ENCODE assay signal across 23 cellular contexts in the genomic region with DNA sequence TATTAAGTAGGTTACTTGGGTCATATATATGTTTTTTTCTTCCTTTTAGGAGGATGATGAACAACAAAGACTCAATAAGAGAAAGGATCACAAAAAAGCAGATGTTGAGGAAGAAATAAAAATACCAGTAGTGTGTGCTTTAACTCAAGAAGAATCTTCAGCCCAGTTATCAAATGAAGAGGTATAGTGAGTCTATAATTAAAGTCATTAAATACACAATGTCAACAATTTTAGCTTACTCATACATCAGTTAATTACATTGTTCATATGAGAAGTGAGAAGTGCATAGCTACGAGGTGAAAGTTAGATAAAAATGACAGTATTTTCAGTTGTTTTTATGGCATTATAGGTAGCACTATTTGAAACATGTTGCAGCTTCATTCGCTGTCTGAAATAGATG.
DNase-seq lines count a peak whose midpoint lies in the region; ATAC-seq and TF ChIP-seq lines count a peak whose summit lies in the region.
"Had no signal": no experiment of that assay in that cellular context is flagged by ENCODE, and none has a peak within 500 bp of the region (broad histone marks: within the 10 kb centered on the region; RNA-seq: fewer than 3 reads in every experiment).

No MANE protein-coding gene starts in this region.

- no TSS peak for BruUV-seq in MCF 10A (replicated peaks; lab: Mats Ljungman, UMichigan)

- H3K27ac Mint-ChIP-seq in activated naive CD4-positive, alpha-beta T cell treated with anti-CD3 and anti-CD28 coated beads, Interleukin-2, amount 50 U/mL, for 24 hours, result peak overlapping the region; percentile 12
- peak overlapping the region; percentile 29 for H3K27ac Mint-ChIP-seq in central memory CD8-positive, alpha-beta T cell (ENCODE audit: low read depth)
- H3K27ac Mint-ChIP-seq in MCF 10A (ENCODE audit: low read depth, unreplicated experiment), result no peak overlapping the region
- no peak overlapping the region for H3K27ac Mint-ChIP-seq in activated CD4-positive, alpha-beta memory T cell treated with anti-CD3 and anti-CD28 coated beads, Interleukin-2, amount 10 ng/mL, durations not matched to agents 7 days and 5 days

- no peaks in the 10 kb centered on the region for H3K4me1 Mint-ChIP-seq in activated naive CD4-positive, alpha-beta T cell treated with anti-CD3 and anti-CD28 coated beads, Interleukin-2, amount 50 U/mL, for 24 hours
- no peaks in the 10 kb centered on the region for H3K4me1 Mint-ChIP-seq in central memory CD8-positive, alpha-beta T cell
- H3K4me1 Mint-ChIP-seq in MCF 10A (ENCODE audit: insufficient read depth, unreplicated experiment), result peaks cover 5% of the 10 kb centered on the region
- H3K4me1 Mint-ChIP-seq in activated CD4-positive, alpha-beta memory T cell treated with anti-CD3 and anti-CD28 coated beads, Interleukin-2, amount 10 ng/mL, durations not matched to agents 7 days and 5 days, result no peaks in the 10 kb centered on the region
- H3K4me1 Mint-ChIP-seq: CD14-positive monocyte had no signal

- DNase-seq in activated naive CD4-positive, alpha-beta T cell treated with Interleukin-2 at 50 U/mL for 16 hours, result no peak
- DNase-seq in NCI-H69 (lab: John Stamatoyannopoulos, UW) (peak; percentile 51), superior temporal gyrus (ENCODE audit: extremely low spot score) (peak; percentile 4), MCF 10A (ENCODE audit: unreplicated experiment) (no peak), NCI-H128 (lab: John Stamatoyannopoulos, UW; ENCODE audit: unreplicated experiment) (no peak)
- no peak for DNase-seq in central memory CD8-positive, alpha-beta T cell (ENCODE audit: low spot score in 2 of 2)
- DNase-seq in activated CD4-positive, alpha-beta memory T cell treated with anti-CD3 and anti-CD28 coated beads, Interleukin-2, amount 10 ng/mL, durations not matched to agents 7 days and 5 days, result no peak
- DNase-seq: BE2C; DMS53; GM23248; H7; Karpas-422; NCI-H1092 treated with DMSO at 0.1 percent for 48 hours; NCI-H1436 treated with DMSO at 0.1 percent for 48 hours; NCI-H187 treated with DMSO at 0.1 percent for 48 hours; NCI-H446; NCI-H524 treated with DMSO at 0.1 percent for 48 hours; NK-92 treated with Interleukin-12 subunit alpha and Interleukin-12 subunit beta, amount 100 ng/mL, for 24 hours; Right ventricle myocardium superior; RPMI8226 had no signal

- H3K9me3 Mint-ChIP-seq in activated naive CD4-positive, alpha-beta T cell treated with anti-CD3 and anti-CD28 coated beads, Interleukin-2, amount 50 U/mL, for 24 hours, result no peaks in the 10 kb centered on the region
- H3K9me3 Mint-ChIP-seq in central memory CD8-positive, alpha-beta T cell, result no peaks in the 10 kb centered on the region
- H3K9me3 Mint-ChIP-seq in MCF 10A (ENCODE audit: unreplicated experiment), result no peaks in the 10 kb centered on the region
- no peaks in the 10 kb centered on the region for H3K9me3 Mint-ChIP-seq in activated CD4-positive, alpha-beta memory T cell treated with anti-CD3 and anti-CD28 coated beads, Interleukin-2, amount 10 ng/mL, durations not matched to agents 7 days and 5 days
- H3K9me3 Mint-ChIP-seq: CD14-positive monocyte had no signal

- CTCF ChIA-PET in MCF 10A (lab: Yijun Ruan, JAX), result interaction anchor here (1.2 kb wide), 1 partner anchor 11 kb away, joined by 5 read pairs; no protein-coding TSS in a partner anchor
- CTCF ChIA-PET in activated CD4-positive, alpha-beta memory T cell treated with anti-CD3 and anti-CD28 coated beads, Interleukin-2, amount 10 ng/mL, durations not matched to agents 7 days and 5 days (lab: Charles Lee), result no interaction called here

- H3K36me3 Mint-ChIP-seq in activated naive CD4-positive, alpha-beta T cell treated with anti-CD3 and anti-CD28 coated beads, Interleukin-2, amount 50 U/mL, for 24 hours, result peaks cover 11% of the 10 kb centered on the region
- peaks cover 50% of the 10 kb centered on the region for H3K36me3 Mint-ChIP-seq in central memory CD8-positive, alpha-beta T cell (ENCODE audit: insufficient read depth)
- peaks cover 82% of the 10 kb centered on the region for H3K36me3 Mint-ChIP-seq in MCF 10A (ENCODE audit: insufficient read depth, unreplicated experiment)
- peaks cover 29% of the 10 kb centered on the region for H3K36me3 Mint-ChIP-seq in activated CD4-positive, alpha-beta memory T cell treated with anti-CD3 and anti-CD28 coated beads, Interleukin-2, amount 10 ng/mL, durations not matched to agents 7 days and 5 days (ENCODE audit: low read depth)

- no peaks in the 10 kb centered on the region for H3K27me3 Mint-ChIP-seq in activated naive CD4-positive, alpha-beta T cell treated with anti-CD3 and anti-CD28 coated beads, Interleukin-2, amount 50 U/mL, for 24 hours
- no peaks in the 10 kb centered on the region for H3K27me3 Mint-ChIP-seq in central memory CD8-positive, alpha-beta T cell
- no peaks in the 10 kb centered on the region for H3K27me3 Mint-ChIP-seq in MCF 10A (ENCODE audit: insufficient read depth, unreplicated experiment)
- no peaks in the 10 kb centered on the region for H3K27me3 Mint-ChIP-seq in activated CD4-positive, alpha-beta memory T cell treated with anti-CD3 and anti-CD28 coated beads, Interleukin-2, amount 10 ng/mL, durations not matched to agents 7 days and 5 days

- no peak for ATAC-seq in central memory CD8-positive, alpha-beta T cell (replicated peaks; ENCODE audit: extremely low read depth, poor library complexity, severe bottlenecking)
- ATAC-seq: HepG2 had no signal

- intact Hi-C loops in MCF 10A (cut with micrococcal nuclease), result no loop called here

- TF ChIP-seq CTCF in MCF 10A (IDR thresholded peaks at IDR 0.05; ENCODE audit: unreplicated experiment), result no peak

- H3K4me3 Mint-ChIP-seq in activated naive CD4-positive, alpha-beta T cell treated with anti-CD3 and anti-CD28 coated beads, Interleukin-2, amount 50 U/mL, for 24 hours, result no peak overlapping the region
- H3K4me3 Mint-ChIP-seq in central memory CD8-positive, alpha-beta T cell, result no peak overlapping the region
- H3K4me3 Mint-ChIP-seq in MCF 10A (ENCODE audit: unreplicated experiment), result no peak overlapping the region
- H3K4me3 Mint-ChIP-seq in activated CD4-positive, alpha-beta memory T cell treated with anti-CD3 and anti-CD28 coated beads, Interleukin-2, amount 10 ng/mL, durations not matched to agents 7 days and 5 days, result no peak overlapping the region
- H3K4me3 Mint-ChIP-seq: CD14-positive monocyte had no signal

- POLR2A ChIA-PET in MCF 10A (lab: Yijun Ruan, JAX), result interaction anchor here (0.5 to 1.4 kb wide), 4 partner anchors 11 to 388 kb away, joined by 3 read pairs; no protein-coding TSS in a partner anchor
- POLR2A ChIA-PET in activated CD4-positive, alpha-beta memory T cell treated with anti-CD3 and anti-CD28 coated beads, Interleukin-2, amount 10 ng/mL, durations not matched to agents 7 days and 5 days (lab: Charles Lee), result no interaction called here

Comparison
In these comparisons a context has a peak if more than half of its experiments do, and no peak if none do; other contexts are left out.
1. H3K27ac Mint-ChIP-seq: peak in activated naive CD4-positive, alpha-beta T cell treated with anti-CD3 and anti-CD28 coated beads, Interleukin-2, amount 50 U/mL, for 24 hours (single experiment) and central memory CD8-positive, alpha-beta T cell (single experiment); none in MCF 10A (single experiment) and activated CD4-positive, alpha-beta memory T cell treated with anti-CD3 and anti-CD28 coated beads, Interleukin-2, amount 10 ng/mL, durations not matched to agents 7 days and 5 days (single experiment).
2. DNase-seq: peak in NCI-H69 (single experiment) and superior temporal gyrus (single experiment); none in activated naive CD4-positive, alpha-beta T cell treated with Interleukin-2 at 50 U/mL for 16 hours (single experiment), central memory CD8-positive, alpha-beta T cell (0 of 2), MCF 10A (single experiment), activated CD4-positive, alpha-beta memory T cell treated with anti-CD3 and anti-CD28 coated beads, Interleukin-2, amount 10 ng/mL, durations not matched to agents 7 days and 5 days (single experiment) and NCI-H128 (single experiment).